Comparison of ENCODE assay signal across 7 cellular contexts in genomic region chr11:78465169-78465942, GRCh38. TPM values are rescaled to one million over a fixed set of nuclear protein-coding genes. Genes with fewer than 3 reads are reported as not detected.
DNase-seq lines count a peak whose midpoint lies in the region; ATAC-seq and TF ChIP-seq lines count a peak whose summit lies in the region.

No MANE protein-coding gene starts in this region.

- H3K36me3 ChIP-seq in vagina = peaks cover 0 to 12% of the 10 kb centered on the region in 2 donors
- H3K36me3 ChIP-seq in prostate gland = no peaks in the 10 kb centered on the region

- no peaks in the 10 kb centered on the region for H3K9me3 Mint-ChIP-seq in T-helper 2 cell treated with Interferon-gamma antibody and Interleukin-4, amounts not matched to agents 5 μg/mL and 100 μg/mL, for 36 hours
- no peaks in the 10 kb centered on the region for H3K9me3 Mint-ChIP-seq in naive thymus-derived CD8-positive, alpha-beta T cell

- H3K4me3 ChIP-seq in vagina = no peak overlapping the region
- H3K4me3 ChIP-seq in prostate gland = no peak overlapping the region

- peak overlapping the region; percentile 69 for H3K4me3 Mint-ChIP-seq in T-helper 2 cell treated with Interferon-gamma antibody and Interleukin-4, amounts not matched to agents 5 μg/mL and 100 μg/mL, for 36 hours
- H3K4me3 Mint-ChIP-seq in naive thymus-derived CD8-positive, alpha-beta T cell = peak overlapping the region; percentile 6 to 79 (median 68)

- WGBS in prostate gland = 93% methylated on average over 19 of the region's 19 CpGs

- DNase-seq in T-helper 2 cell treated with Interferon-gamma antibody and Interleukin-4, amounts not matched to agents 5 μg/mL and 100 μg/mL, for 36 hours (ENCODE audit: low spot score) = peak; percentile 64
- DNase-seq in naive thymus-derived CD8-positive, alpha-beta T cell = peak in 6 of 10 donors; percentile 3 to 58 (median 47)
- DNase-seq in vagina (ENCODE audit: extremely low spot score in 2 of 2) = no peak
- DNase-seq in prostate gland (ENCODE audit: low spot score) = no peak
- DNase-seq in putamen (ENCODE audit: low spot score) = no peak

- H3K27ac Mint-ChIP-seq in T-helper 2 cell treated with Interferon-gamma antibody and Interleukin-4, amounts not matched to agents 5 μg/mL and 100 μg/mL, for 36 hours = peak overlapping the region; percentile 93
- peak overlapping the region; percentile 65 to 94 (median 89) for H3K27ac Mint-ChIP-seq in naive thymus-derived CD8-positive, alpha-beta T cell

- peaks cover 41% of the 10 kb centered on the region for H3K4me1 Mint-ChIP-seq in T-helper 2 cell treated with Interferon-gamma antibody and Interleukin-4, amounts not matched to agents 5 μg/mL and 100 μg/mL, for 36 hours (ENCODE audit: low read depth)
- peaks cover 9 to 29% (median 27%) of the 10 kb centered on the region in 4 donors for H3K4me1 Mint-ChIP-seq in naive thymus-derived CD8-positive, alpha-beta T cell

- H3K9me3 ChIP-seq in vagina = no peaks in the 10 kb centered on the region
- no peaks in the 10 kb centered on the region for H3K9me3 ChIP-seq in prostate gland

- intact Hi-C loops in vagina (cut with DNase I) = no loop called here
- intact Hi-C loops in prostate gland (cut with DNase I) = no loop called here

- H3K27me3 ChIP-seq in vagina (no peaks in the 10 kb centered on the region), prostate gland (replicated peaks; ENCODE audit: insufficient read depth) (no peaks in the 10 kb centered on the region)

- H3K4me1 ChIP-seq in vagina (no peaks in the 10 kb centered on the region), prostate gland (replicated peaks) (no peaks in the 10 kb centered on the region)

- TF ChIP-seq CTCF in vagina (IDR thresholded peaks at IDR 0.05) = no peak
- no peak for TF ChIP-seq CTCF in prostate gland (IDR thresholded peaks at IDR 0.05)

- H3K27me3 Mint-ChIP-seq in T-helper 2 cell treated with Interferon-gamma antibody and Interleukin-4, amounts not matched to agents 5 μg/mL and 100 μg/mL, for 36 hours (ENCODE audit: low read depth) = no peaks in the 10 kb centered on the region
- H3K27me3 Mint-ChIP-seq in naive thymus-derived CD8-positive, alpha-beta T cell = no peaks in the 10 kb centered on the region

- TF ChIP-seq POLR2A in vagina (IDR thresholded peaks at IDR 0.05) (no peak), prostate gland (IDR thresholded peaks at IDR 0.05) (no peak)

- no peak overlapping the region for H3K27ac ChIP-seq in vagina
- H3K27ac ChIP-seq in prostate gland = no peak overlapping the region

- ATAC-seq in GM19025 (IDR thresholded peaks at IDR 0.05; ENCODE audit: low read depth, unreplicated experiment) (peak; percentile 98), HG02870 (IDR thresholded peaks at IDR 0.05; ENCODE audit: unreplicated experiment) (peak; percentile 99)
- ATAC-seq in naive thymus-derived CD8-positive, alpha-beta T cell = peak; percentile 78 to 95

- POLR2A ChIA-PET in naive thymus-derived CD8-positive, alpha-beta T cell (lab: Charles Lee) = interaction anchor here (1.0 kb wide), 1 partner anchor 109 kb away, joined by 3 read pairs; the partner anchor contains the start of gene NARS2

- H3K36me3 Mint-ChIP-seq in T-helper 2 cell treated with Interferon-gamma antibody and Interleukin-4, amounts not matched to agents 5 μg/mL and 100 μg/mL, for 36 hours (ENCODE audit: low read depth) = peaks cover 42% of the 10 kb centered on the region
- H3K36me3 Mint-ChIP-seq in naive thymus-derived CD8-positive, alpha-beta T cell = peaks cover 7 to 49% (median 26%) of the 10 kb centered on the region in 3 donors

RNA-seq across cellular contexts. Expression of gene GAB2, which starts 47.7 kb away (rescaled TPM):
- total RNA-seq in naive thymus-derived CD8-positive, alpha-beta T cell = 1 to 10 TPM; 1.8 to 3.0 TPM
- polyA plus RNA-seq in naive thymus-derived CD8-positive, alpha-beta T cell = under 1 TPM in 2 of 3 donors, not detected in 1; 0.16 to 0.23 TPM
- 24.6 TPM for total RNA-seq in vagina
- total RNA-seq in prostate gland = 10 to 100 TPM in 1 of 2 donors, 1 to 10 TPM in 1; 7.4 to 12.8 TPM

Comparison
In these comparisons a context has a peak if more than half of its experiments do, and no peak if none do; other contexts are left out.
1. DNase-seq: peak in T-helper 2 cell treated with Interferon-gamma antibody and Interleukin-4, amounts not matched to agents 5 μg/mL and 100 μg/mL, for 36 hours (single experiment) and naive thymus-derived CD8-positive, alpha-beta T cell (6 of 10); none in vagina (0 of 2), prostate gland (single experiment) and putamen (single experiment).
2. Peak in every context shown above with its lines, with median percentiles within 50 percentile points of each other: ATAC-seq.